Comparison of ENCODE assay signal across 22 cellular contexts in genomic region chr6:134345780-134346179, GRCh38. TPM values are rescaled to one million over a fixed set of nuclear protein-coding genes. Genes with fewer than 3 reads are reported as not detected.
DNase-seq lines count a peak whose midpoint lies in the region; ATAC-seq, FAIRE-seq and TF ChIP-seq lines count a peak whose summit lies in the region.
"Had no signal": no experiment of that assay in that cellular context is flagged by ENCODE, and none has a peak within 500 bp of the region (broad histone marks: within the 10 kb centered on the region; RNA-seq: fewer than 3 reads in every experiment).

No MANE protein-coding gene starts in this region.

- no peaks in the 10 kb centered on the region for H3K79me2 ChIP-seq in K562 (ENCODE audit: control insufficient read depth, insufficient read depth, low read length)

- H3K36me3 Mint-ChIP-seq in stimulated activated effector memory CD8-positive, alpha-beta T cell treated with anti-CD3 and anti-CD28 coated beads, Interleukin-12 subunit alpha, Interleukin-12 subunit beta, amount 100 ng/mL, for 72 hours, result no peaks in the 10 kb centered on the region

- WGBS in K562 (ENCODE audit: insufficient coverage, low coverage, missing lambda C conversion rate), result 64% methylated on average over 7 of the region's 8 CpGs

- no peak for TF ChIP-seq RAD21 in K562 (CRISPR knock-in tag; conservative IDR thresholded peaks at IDR 0.05 in 1 of 2, IDR thresholded peaks at IDR 0.05 in 1 of 2)

- no peaks in the 10 kb centered on the region; a peak in 2 of 5 replicates for H3K4me1 ChIP-seq in K562 (replicated peaks in 1 of 2; ENCODE audit: control insufficient read depth in 2 of 2, insufficient read depth in 2 of 2, low read length in 2 of 2)
- peaks cover 13% of the 10 kb centered on the region for H3K4me1 ChIP-seq in lower lobe of right lung
- H3K4me1 ChIP-seq: Caco-2 had no signal

- H3K4me1 Mint-ChIP-seq in stimulated activated effector memory CD8-positive, alpha-beta T cell treated with anti-CD3 and anti-CD28 coated beads, Interleukin-12 subunit alpha, Interleukin-12 subunit beta, amount 100 ng/mL, for 72 hours, result no peaks in the 10 kb centered on the region

- in situ Hi-C loops in K562 (cut with MboI), result no loop called here

- H3K27ac Mint-ChIP-seq in stimulated activated effector memory CD8-positive, alpha-beta T cell treated with anti-CD3 and anti-CD28 coated beads, Interleukin-12 subunit alpha, Interleukin-12 subunit beta, amount 100 ng/mL, for 72 hours, result peak overlapping the region; percentile 8
- H3K27ac Mint-ChIP-seq: T-helper 17 cell had no signal

- intact Hi-C loops in K562 (cut with micrococcal nuclease), result no loop called here
- intact Hi-C loops in lower lobe of right lung (cut with DNase I), result no loop called here

- BruUV-seq in K562 (replicated peaks; lab: Mats Ljungman, UMichigan), result no TSS peak

- H3K4me3 ChIP-seq in K562 (no peak overlapping the region), fibroblast of pulmonary artery (replicated peaks; ENCODE audit: low read depth, low read length) (no peak overlapping the region), lower lobe of right lung (no peak overlapping the region)

- TF ChIP-seq EP300 in K562 (IDR thresholded peaks at IDR 0.05; ENCODE audit: low read length), result no peak

- H3K27me3 ChIP-seq in K562 (ENCODE audit: control insufficient read depth in 2 of 2, insufficient read depth in 2 of 2, low read length in 2 of 2) (no peaks in the 10 kb centered on the region; a peak in 1 of 5 replicates), lower lobe of right lung (ENCODE audit: low read depth) (no peaks in the 10 kb centered on the region)
- H3K27me3 ChIP-seq: neutrophil had no signal

- no peaks in the 10 kb centered on the region for H3K9me1 ChIP-seq in K562 (ENCODE audit: control insufficient read depth, insufficient read depth, low read length)

- no peak for TF ChIP-seq POLR2A in K562 (conservative IDR thresholded peaks at IDR 0.05)

- H3K9me3 ChIP-seq in K562 (replicated peaks; ENCODE audit: control insufficient read depth, insufficient read depth, low read depth, low read length) (no peaks in the 10 kb centered on the region), lower lobe of right lung (no peaks in the 10 kb centered on the region)
- H3K9me3 ChIP-seq: Caco-2, neutrophil had no signal

- no peak for DNase-seq in K562 (ENCODE audit: extremely low read depth in 1 of 4, low spot score in 3 of 4)
- peak; percentile 53 for DNase-seq in fibroblast of pulmonary artery (ENCODE audit: low read depth)
- no peak for DNase-seq in lower lobe of right lung
- DNase-seq in stimulated activated effector memory CD8-positive, alpha-beta T cell treated with anti-CD3 and anti-CD28 coated beads, Interleukin-12 subunit alpha, Interleukin-12 subunit beta, amount 100 ng/mL, for 72 hours (ENCODE audit: low spot score in 2 of 2), result no peak
- no peak for DNase-seq in NCI-H187 treated with DMSO at 0.1 percent for 48 hours (lab: John Stamatoyannopoulos, UW)
- DNase-seq in NCI-H82 treated with DMSO at 0.1 percent for 48 hours (lab: John Stamatoyannopoulos, UW; ENCODE audit: unreplicated experiment), result no peak
- no peak for DNase-seq in NK-92 treated with Interleukin-12 subunit alpha and Interleukin-12 subunit beta, amount 100 ng/mL, for 24 hours (lab: John Stamatoyannopoulos, UW)
- DNase-seq: activated CD4-positive, CD25-positive, alpha-beta regulatory T cell; activated gamma-delta T cell treated with Interleukin-2 at 50 U/mL for 16 hours; Caco-2; IMR-90; NCI-H2029; NCI-H510A; SHP77 treated with DMSO at 0.1 percent for 48 hours; small intestine; stimulated activated CD4-positive, alpha-beta T cell treated with anti-CD3 and anti-CD28 coated beads, Interleukin-4, amount 100 ng/mL, for 4 hours; stimulated activated CD8-positive, alpha-beta memory T cell treated with anti-CD3 and anti-CD28 coated beads, Interleukin-4, amount 100 ng/mL, for 48 hours; T-helper 17 cell had no signal

- POLR2A ChIA-PET in K562 (lab: Yijun Ruan, JAX), result no interaction called here

- CTCF ChIA-PET in K562 (lab: Yijun Ruan, JAX; ENCODE audit: low intra/inter-chr PET ratio), result no interaction called here

- TF ChIP-seq CTCF in K562 (IDR thresholded peaks at IDR 0.05 in 2 of 3, conservative IDR thresholded peaks at IDR 0.05 in 1 of 3; ENCODE audit: insufficient read depth in 2 of 3, low read depth in 1 of 3, low read length in 3 of 3) (no peak), fibroblast of pulmonary artery (IDR thresholded peaks at IDR 0.05; ENCODE audit: low read length, missing control alignments) (no peak), lower lobe of right lung (IDR thresholded peaks at IDR 0.05) (no peak)

- ATAC-seq in K562, result no peak; the same call in 2 of the 3 replicates
- ATAC-seq in lower lobe of right lung, result peak; percentile 23 to 48
- no peak for ATAC-seq in stimulated activated effector memory CD8-positive, alpha-beta T cell treated with anti-CD3 and anti-CD28 coated beads, Interleukin-12 subunit alpha, Interleukin-12 subunit beta, amount 100 ng/mL, for 72 hours
- ATAC-seq in HG02938 (IDR thresholded peaks at IDR 0.05; ENCODE audit: unreplicated experiment), result no peak
- ATAC-seq: T-helper 17 cell had no signal

- no peak for FAIRE-seq in K562 (lab: Jason Lieb, UNC)
- FAIRE-seq: colon, islet of Langerhans, small intestine had no signal

- peak overlapping the region; percentile 39 for H2AFZ ChIP-seq in K562 (ENCODE audit: low read depth, low read length)

- no peak overlapping the region for H3K4me3 Mint-ChIP-seq in stimulated activated effector memory CD8-positive, alpha-beta T cell treated with anti-CD3 and anti-CD28 coated beads, Interleukin-12 subunit alpha, Interleukin-12 subunit beta, amount 100 ng/mL, for 72 hours
- H3K4me3 Mint-ChIP-seq: T-helper 17 cell had no signal

- no peak overlapping the region for H3K4me2 ChIP-seq in K562 (ENCODE audit: insufficient read depth, low read length)

- H3K27ac ChIP-seq in K562 (ENCODE audit: extremely low read depth, low read depth, low read length) (no peak overlapping the region), lower lobe of right lung (peak overlapping the region; percentile 13)

- H3K9ac ChIP-seq in K562 (ENCODE audit: insufficient read depth in 1 of 2, low read depth in 2 of 2, low read length in 2 of 2), result peak overlapping the region in 1 of 2 experiments; percentile 76; a peak in 1 of 4 replicates

- H4K20me1 ChIP-seq in K562 (replicated peaks; ENCODE audit: control insufficient read depth, insufficient read depth, low read length), result no peaks in the 10 kb centered on the region

- no peaks in the 10 kb centered on the region for H3K9me3 Mint-ChIP-seq in stimulated activated effector memory CD8-positive, alpha-beta T cell treated with anti-CD3 and anti-CD28 coated beads, Interleukin-12 subunit alpha, Interleukin-12 subunit beta, amount 100 ng/mL, for 72 hours

- H3K36me3 ChIP-seq in K562 (ENCODE audit: control insufficient read depth, insufficient read depth, low read length) (no peaks in the 10 kb centered on the region), lower lobe of right lung (no peaks in the 10 kb centered on the region)
- H3K36me3 ChIP-seq: neutrophil had no signal

TF ChIP-seq in K562, 482 proteins besides CTCF, POLR2A, EP300 and RAD21:
- TF ChIP-seq DNMT1 (IDR thresholded peaks at IDR 0.05), result no peak
- no peak for TF ChIP-seq ATF7 (IDR thresholded peaks at IDR 0.05)
- TF ChIP-seq ZC3H4 (CRISPR knock-in tag; IDR thresholded peaks at IDR 0.05; ENCODE audit: borderline replicate concordance), result no peak
- 0 out of 2 replicates have a peak, but pooled peaks have one; percentile 16 for TF ChIP-seq USF1 (CRISPR knock-in tag; IDR thresholded peaks at IDR 0.05)
- TF ChIP-seq BACH1 (tag; IDR thresholded peaks at IDR 0.05), result no peak

RNA-seq across cellular contexts. Expression of gene SGK1, which starts 27.9 kb away (rescaled TPM):
- total RNA-seq in K562 (2011; cell fraction: chromatin; rRNA removed; ENCODE audit: low replicate concordance), result 35.0 and 54.6 TPM in 2 replicates
- total RNA-seq in K562 (2011; cell fraction: nucleolus; rRNA removed), result 17.8 and 31.9 TPM in 2 replicates
- total RNA-seq in K562 (2011; cell fraction: nucleoplasm; rRNA removed), result 34.4 and 40.1 TPM in 2 replicates
- total RNA-seq in K562 (2014; rRNA removed) (4.9 and 7.7 TPM in 2 replicates), K562 (2014; rRNA removed; fragmentation: Illumina TruSeq; extraction: Trizol) (3.7 and 4.1 TPM in 2 replicates), K562 (2015; rRNA removed; fragmentation: Illumina TruSeq; extraction: Trizol) (5.0 and 7.2 TPM in 2 replicates), K562 (2021) (3.7 and 4.3 TPM in 2 replicates), lower lobe of right lung (195 TPM)
- polyA plus RNA-seq in K562 (2011; rRNA removed) (3.5 and 3.8 TPM in 2 replicates), K562 (2014; fragmentation: Illumina TruSeq; extraction: Trizol) (3.3 and 3.9 TPM in 2 replicates), K562 (2014; fragmentation: Nextera tagmentation; extraction: Ambion mirVana) (1 to 10 TPM; 3.5 to 3.9 TPM), K562 (2014; rRNA removed) (4.5 and 7.8 TPM in 2 replicates)
- 3.9 and 4.2 TPM in 2 replicates for polyA plus RNA-seq in K562 (2011; cell fraction: cytosol; rRNA removed)
- polyA plus RNA-seq in K562 (2011; cell fraction: nucleus; rRNA removed), result 29.7 and 31.8 TPM in 2 replicates
- 8.4 and 8.8 TPM in 2 replicates for polyA plus RNA-seq in K562 (2012)
- 5.2 and 6.6 TPM in 2 replicates for polyA minus RNA-seq in K562 (2011; rRNA and poly(A)+ RNA removed)
- polyA minus RNA-seq in K562 (2011; cell fraction: cytosol; rRNA and poly(A)+ RNA removed), result 6.8 and 10.6 TPM in 2 replicates
- polyA minus RNA-seq in K562 (2011; cell fraction: nucleus; rRNA and poly(A)+ RNA removed), result 23.8 and 32.1 TPM in 2 replicates

Comparison
In these comparisons a context has a peak if more than half of its experiments do, and no peak if none do; other contexts are left out.
1. ATAC-seq: peak in lower lobe of right lung (2 of 2); none in K562 (single experiment), stimulated activated effector memory CD8-positive, alpha-beta T cell treated with anti-CD3 and anti-CD28 coated beads, Interleukin-12 subunit alpha, Interleukin-12 subunit beta, amount 100 ng/mL, for 72 hours (single experiment) and HG02938 (single experiment).